Comparison of ENCODE assay signal across 18 cellular contexts in the genomic region with DNA sequence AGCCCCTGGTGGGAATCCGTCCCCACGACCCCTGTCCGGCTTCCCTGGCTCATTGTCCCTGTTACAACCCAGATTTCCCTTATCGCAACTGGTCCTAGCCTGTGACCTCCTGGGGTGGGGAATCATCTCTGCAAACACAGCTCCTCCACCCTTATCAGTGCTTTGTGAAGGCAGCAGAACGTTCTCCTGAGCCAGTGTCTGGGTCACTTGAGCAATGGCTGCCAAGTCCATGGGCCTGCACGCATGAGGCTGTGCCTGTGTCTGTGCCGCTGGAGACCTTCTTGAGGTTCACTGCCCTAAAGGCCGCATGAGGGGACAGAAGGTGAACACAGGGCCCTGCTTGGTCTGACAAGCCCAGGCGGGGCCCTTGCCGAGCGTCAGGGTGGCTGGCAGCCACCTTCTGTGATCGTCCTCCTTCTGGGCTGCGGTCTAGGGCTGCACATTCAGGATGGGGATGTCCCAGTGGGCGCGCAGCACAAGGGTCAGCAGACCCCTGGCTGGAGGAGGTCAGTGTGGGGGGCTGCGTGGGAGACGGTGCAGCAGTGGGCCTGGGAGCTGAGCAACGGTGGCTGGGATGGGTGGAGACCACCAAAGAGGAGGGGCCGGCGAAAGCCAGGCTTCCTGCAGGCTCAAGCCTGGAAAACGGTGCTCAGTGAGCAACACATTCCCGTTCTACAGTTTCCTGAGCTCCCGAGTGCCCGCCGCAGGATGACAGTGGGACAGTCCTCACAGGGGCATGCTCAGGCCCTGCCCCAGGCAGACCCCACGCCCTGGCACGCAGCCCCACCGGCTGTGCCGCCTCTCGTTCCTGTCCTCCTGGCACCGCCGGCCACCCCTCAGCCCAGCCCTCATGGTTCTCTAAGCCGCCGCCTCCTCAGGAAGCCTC.
DNase-seq lines count a peak whose midpoint lies in the region; ATAC-seq and TF ChIP-seq lines count a peak whose summit lies in the region.
"Had no signal": no experiment of that assay in that cellular context is flagged by ENCODE, and none has a peak within 500 bp of the region (broad histone marks: within the 10 kb centered on the region; RNA-seq: fewer than 3 reads in every experiment).

No MANE protein-coding gene starts in this region.

- intact Hi-C loops in dendritic cell treated with granulocyte-macrophage colony-stimulating factor and Interleukin-4, amounts not matched to agents 40 ng/mL and 50 ng/mL, for 4 days (cut with micrococcal nuclease): no loop called here
- intact Hi-C loops in PC-3 (cut with micrococcal nuclease) (no loop called here), tibial artery (cut with DNase I; ENCODE audit: low total_unique reads) (no loop called here)

- H3K36me3 Mint-ChIP-seq in dendritic cell treated with granulocyte-macrophage colony-stimulating factor and Interleukin-4, amounts not matched to agents 40 ng/mL and 50 ng/mL, for 4 days (ENCODE audit: low read depth): peaks cover 55% of the 10 kb centered on the region

- ATAC-seq in lung (ENCODE audit: insufficient read depth, low FRiP score) (no peak), PC-3 (no peak)
- ATAC-seq: stimulated activated naive CD8-positive, alpha-beta T cell treated with anti-CD3 and anti-CD28 coated beads, Interleukin-15, Interleukin-2, amounts not matched to agents 100 U/mL and 50 U/mL, for 24 hours had no signal

- H3K9me3 ChIP-seq in Loucy (ENCODE audit: insufficient read depth, low read depth, low read length) (no peaks in the 10 kb centered on the region; the same call in 1 of the 2 replicates), lung (ENCODE audit: control insufficient read depth in 2 of 2, insufficient read depth in 1 of 2, low read length in 1 of 2) (peaks cover 0 to 3% of the 10 kb centered on the region in 2 donors), smooth muscle cell (replicated peaks; ENCODE audit: low read depth) (no peaks in the 10 kb centered on the region), PC-3 (ENCODE audit: low read length) (no peaks in the 10 kb centered on the region), tibial artery (peaks cover 0 to 5% (median 0%) of the 10 kb centered on the region in 3 donors)

- 68 to 73% methylated on average over 34 of the region's 34 CpGs for WGBS in lung, 2 donors
- WGBS in smooth muscle cell (ENCODE audit: low lambda C conversion rate): 79% methylated on average over 31 of the region's 34 CpGs

- POLR2A ChIA-PET in PC-3 (lab: Charles Lee; ENCODE audit: unreplicated experiment): no interaction called here

- H3K27ac Mint-ChIP-seq in dendritic cell treated with granulocyte-macrophage colony-stimulating factor and Interleukin-4, amounts not matched to agents 40 ng/mL and 50 ng/mL, for 4 days: peak overlapping the region; percentile 37

- BruUV-seq in PC-3 (replicated peaks; lab: Mats Ljungman, UMichigan): no TSS peak

- peak overlapping the region; percentile 53 for H3K4me3 ChIP-seq in Loucy (ENCODE audit: low read length, poor library complexity, severe bottlenecking)
- no peak overlapping the region for H3K4me3 ChIP-seq in lung
- no peak overlapping the region for H3K4me3 ChIP-seq in smooth muscle cell
- no peak overlapping the region for H3K4me3 ChIP-seq in PC-3 (ENCODE audit: low read length)
- H3K4me3 ChIP-seq in tibial artery: no peak overlapping the region

- no peaks in the 10 kb centered on the region for H3F3A ChIP-seq in Loucy (ENCODE audit: low read depth)
- no peaks in the 10 kb centered on the region for H3F3A ChIP-seq in smooth muscle cell (ENCODE audit: low read depth)
- H3F3A ChIP-seq in PC-3 (ENCODE audit: low read length, unreplicated experiment): no peaks in the 10 kb centered on the region

- H3K4me1 ChIP-seq in Loucy (ENCODE audit: insufficient read depth, low read length, poor library complexity, severe bottlenecking) (peaks cover 40% of the 10 kb centered on the region), lung (ENCODE audit: control insufficient read depth in 2 of 2, insufficient read depth in 2 of 2, low read length in 2 of 2) (peaks cover 7 to 27% of the 10 kb centered on the region in 2 donors), smooth muscle cell (ENCODE audit: low read depth) (peaks cover 3% of the 10 kb centered on the region), PC-3 (ENCODE audit: insufficient read depth, low read length) (0 out of 2 replicates have a peak, but pooled peaks cover 3% of the 10 kb centered on the region), tibial artery (peaks cover 0 to 29% (median 15%) of the 10 kb centered on the region in 4 donors)

- no peak for TF ChIP-seq CTCF in Loucy (conservative IDR thresholded peaks at IDR 0.05; ENCODE audit: low read length)
- no peak for TF ChIP-seq CTCF in lung (IDR thresholded peaks at IDR 0.05; ENCODE audit: control extremely low read depth, extremely low read depth)
- TF ChIP-seq CTCF in smooth muscle cell (IDR thresholded peaks at IDR 0.05; ENCODE audit: borderline replicate concordance, insufficient read depth, poor library complexity, severe bottlenecking): no peak
- no peak for TF ChIP-seq CTCF in PC-3 (conservative IDR thresholded peaks at IDR 0.05; ENCODE audit: low read depth, low read length)
- no peak for TF ChIP-seq CTCF in tibial artery (IDR thresholded peaks at IDR 0.05)

- no peak overlapping the region for H3K4me3 Mint-ChIP-seq in dendritic cell treated with granulocyte-macrophage colony-stimulating factor and Interleukin-4, amounts not matched to agents 40 ng/mL and 50 ng/mL, for 4 days
- H3K4me3 Mint-ChIP-seq: central memory CD8-positive, alpha-beta T cell had no signal

- peaks cover 1% of the 10 kb centered on the region for H3K27me3 Mint-ChIP-seq in dendritic cell treated with granulocyte-macrophage colony-stimulating factor and Interleukin-4, amounts not matched to agents 40 ng/mL and 50 ng/mL, for 4 days
- H3K27me3 Mint-ChIP-seq: activated naive CD8-positive, alpha-beta T cell treated with anti-CD3 and anti-CD28 coated beads, Interleukin-2, amount 10 ng/mL, durations not matched to agents 7 days and 5 days had no signal

- H3K36me3 ChIP-seq in Loucy (ENCODE audit: insufficient read depth, low read length) (no peaks in the 10 kb centered on the region; the same call in 1 of the 2 replicates), lung (ENCODE audit: control insufficient read depth in 2 of 2, insufficient read depth in 2 of 2, low read length in 2 of 2) (no peaks in the 10 kb centered on the region), smooth muscle cell (ENCODE audit: low read depth) (no peaks in the 10 kb centered on the region), PC-3 (ENCODE audit: low read depth, low read length) (no peaks in the 10 kb centered on the region), tibial artery (no peaks in the 10 kb centered on the region)

- H3K27me3 ChIP-seq in Loucy (ENCODE audit: insufficient read depth, low read length, poor library complexity, severe bottlenecking) (no peaks in the 10 kb centered on the region), lung (ENCODE audit: control insufficient read depth, insufficient read depth) (no peaks in the 10 kb centered on the region), smooth muscle cell (ENCODE audit: low read depth) (no peaks in the 10 kb centered on the region), PC-3 (ENCODE audit: low read length) (no peaks in the 10 kb centered on the region), tibial artery (peaks cover 0 to 46% of the 10 kb centered on the region in 2 donors)

- CTCF ChIA-PET in PC-3 (lab: Charles Lee): no interaction called here

- no peak overlapping the region for H2AFZ ChIP-seq in Loucy (ENCODE audit: low read length)
- no peak overlapping the region for H2AFZ ChIP-seq in smooth muscle cell (ENCODE audit: low read depth)
- no peak overlapping the region for H2AFZ ChIP-seq in PC-3 (ENCODE audit: low read length)

- H3K9me3 Mint-ChIP-seq in dendritic cell treated with granulocyte-macrophage colony-stimulating factor and Interleukin-4, amounts not matched to agents 40 ng/mL and 50 ng/mL, for 4 days: peaks cover 10% of the 10 kb centered on the region

- no peaks in the 10 kb centered on the region for H3K9me2 ChIP-seq in Loucy (replicated peaks; ENCODE audit: low read depth, low read length)
- no peaks in the 10 kb centered on the region for H3K9me2 ChIP-seq in PC-3 (replicated peaks; ENCODE audit: low read length)

- DNase-seq in lung (ENCODE audit: low spot score) (no peak), smooth muscle cell (lab: John Stamatoyannopoulos, UW; ENCODE audit: unreplicated experiment) (no peak), PC-3 (no peak), COLO829 (ENCODE audit: low spot score) (no peak), tibial artery (no peak)
- no peak for DNase-seq in central memory CD4-positive, alpha-beta T cell
- DNase-seq: activated CD4-positive, alpha-beta T cell treated with anti-CD3 and anti-CD28 coated beads, Interleukin-2, amount 50 U/mL, for 4 hours; activated naive CD8-positive, alpha-beta T cell treated with anti-CD3 and anti-CD28 coated beads, Interleukin-2, amount 10 ng/mL, durations not matched to agents 7 days and 5 days; activated T-cell treated with anti-CD3 and anti-CD28 coated beads, Interleukin-2, amount 50 U/mL, for 1 hour; foreskin fibroblast; midbrain; NCI-H1092; NCI-H2227 treated with DMSO at 0.1 percent for 48 hours; occipital lobe had no signal

- peak overlapping the region; percentile 74 for H3K9ac ChIP-seq in Loucy (ENCODE audit: low read depth, low read length, poor library complexity, severe bottlenecking)
- no peak overlapping the region for H3K9ac ChIP-seq in smooth muscle cell (ENCODE audit: low read depth)
- H3K9ac ChIP-seq in PC-3 (ENCODE audit: low read length): no peak overlapping the region

- H4K20me1 ChIP-seq in Loucy (ENCODE audit: insufficient read depth, low read length, poor library complexity, severe bottlenecking) (no peaks in the 10 kb centered on the region), smooth muscle cell (ENCODE audit: low read depth) (no peaks in the 10 kb centered on the region), PC-3 (ENCODE audit: low read length) (no peaks in the 10 kb centered on the region)

- H3K79me2 ChIP-seq in Loucy (ENCODE audit: insufficient read depth, low read length) (peaks cover 6% of the 10 kb centered on the region; the same call in 1 of the 2 replicates), smooth muscle cell (ENCODE audit: low read depth) (no peaks in the 10 kb centered on the region), PC-3 (ENCODE audit: low read length) (no peaks in the 10 kb centered on the region)

- H3K27ac ChIP-seq in lung (ENCODE audit: low read depth in 1 of 2, low read length in 1 of 2): peak overlapping the region; percentile 17 to 71
- peak overlapping the region; percentile 69 for H3K27ac ChIP-seq in smooth muscle cell (ENCODE audit: low read depth)
- H3K27ac ChIP-seq in PC-3 (ENCODE audit: low read length): no peak overlapping the region
- no peak overlapping the region for H3K27ac ChIP-seq in tibial artery

- peaks cover 50% of the 10 kb centered on the region for H3K4me1 Mint-ChIP-seq in dendritic cell treated with granulocyte-macrophage colony-stimulating factor and Interleukin-4, amounts not matched to agents 40 ng/mL and 50 ng/mL, for 4 days (ENCODE audit: low read depth)

- H3K4me2 ChIP-seq in Loucy (ENCODE audit: low read depth, low read length, poor library complexity, severe bottlenecking) (peak overlapping the region; percentile 68), smooth muscle cell (peak overlapping the region; percentile 64), PC-3 (ENCODE audit: low read length) (no peak overlapping the region)

Comparison
In these comparisons a context has a peak if more than half of its experiments do, and no peak if none do; other contexts are left out.
1. H3K27ac ChIP-seq: peak in lung (2 of 2) and smooth muscle cell (single experiment); none in PC-3 (single experiment) and tibial artery (0 of 2).